Comparison of ENCODE assay signal across 8 cellular contexts in genomic region chr13:49996166-49996915, GRCh38. TPM values are rescaled to one million over a fixed set of nuclear protein-coding genes. Genes with fewer than 3 reads are reported as not detected.
DNase-seq lines count a peak whose midpoint lies in the region; ATAC-seq, FAIRE-seq and TF ChIP-seq lines count a peak whose summit lies in the region.

No MANE protein-coding gene starts in this region.

- intact Hi-C loops in HepG2 (cut with micrococcal nuclease; ENCODE audit: unreplicated experiment), result loop anchor here (10.0 kb wide), 1 partner anchor 248 kb away; no protein-coding TSS in a partner anchor

- no peaks in the 10 kb centered on the region for H3K27me3 ChIP-seq in ACC112 (ENCODE audit: insufficient read depth, low read length)
- no peaks in the 10 kb centered on the region; a peak in 1 of 5 replicates for H3K27me3 ChIP-seq in HepG2 (ENCODE audit: control insufficient read depth in 1 of 2, insufficient read depth in 2 of 2, low read length in 2 of 2)

- in situ Hi-C loops in HepG2 (cut with HindIII; ENCODE audit: extremely low pct_ligation_motif_present, low pct_unique_long_range_greater_than_20kb), result loop anchor here (25.0 kb wide), 2 partner anchors 541 to 1066 kb away; no protein-coding TSS in a partner anchor

- no peaks in the 10 kb centered on the region for H3K9me3 ChIP-seq in HepG2 (ENCODE audit: low read length)

- H3K36me3 ChIP-seq in ACC112 (ENCODE audit: insufficient read depth, low read length), result peaks cover 18% of the 10 kb centered on the region
- peaks cover 0 to 2% of the 10 kb centered on the region in 2 experiments; a peak in 1 of 5 replicates for H3K36me3 ChIP-seq in HepG2 (replicated peaks in 1 of 2; ENCODE audit: control insufficient read depth in 1 of 2, insufficient read depth in 2 of 2, low read length in 2 of 2)

- H3K79me2 ChIP-seq in ACC112 (ENCODE audit: control insufficient read depth, insufficient read depth, low read length, unreplicated experiment), result peaks cover 31% of the 10 kb centered on the region
- H3K79me2 ChIP-seq in HepG2 (ENCODE audit: insufficient read depth, low read length), result peaks cover 17% of the 10 kb centered on the region

- peak; percentile 49 for ATAC-seq in GM18520 (IDR thresholded peaks at IDR 0.05; ENCODE audit: unreplicated experiment)
- peak; percentile 41 for ATAC-seq in HG03095 (IDR thresholded peaks at IDR 0.05; ENCODE audit: unreplicated experiment)
- ATAC-seq in HepG2, result peak; percentile 75

- peaks cover 26% of the 10 kb centered on the region for H3K4me1 ChIP-seq in ACC112 (ENCODE audit: control insufficient read depth, insufficient read depth, low read length, unreplicated experiment)
- peaks cover 28% of the 10 kb centered on the region for H3K4me1 ChIP-seq in HepG2 (ENCODE audit: insufficient read depth, low read length)

- CTCF ChIA-PET in HepG2 (lab: Yijun Ruan, JAX; ENCODE audit: low intra/inter-chr PET ratio, low total read pairs), result no interaction called here

- BruUV-seq in HepG2 (replicated peaks; lab: Mats Ljungman, UMichigan), result no TSS peak

- DNase-seq in NCI-H510A (lab: John Stamatoyannopoulos, UW), result peak; percentile 90
- peak; percentile 84 for DNase-seq in activated CD4-positive, alpha-beta T cell treated with anti-CD3 and anti-CD28 coated beads, Interleukin-2, amount 50 U/mL, for 1 hour
- DNase-seq in coronary artery (ENCODE audit: low spot score), result peak; percentile 94
- peak; percentile 56 for DNase-seq in HepG2 (ENCODE audit: low spot score)
- peak; percentile 90 to 93 for DNase-seq in stimulated activated CD4-positive, alpha-beta T cell treated with anti-CD3 and anti-CD28 coated beads, Interleukin-2, amount 100 ng/mL, for 24 hours

- no peaks in the 10 kb centered on the region for H4K20me1 ChIP-seq in HepG2 (ENCODE audit: insufficient read depth, low read length)

- peak overlapping the region; percentile 75 for H3K4me2 ChIP-seq in HepG2 (ENCODE audit: low read depth, low read length)

- peak overlapping the region; percentile 87 for H2AFZ ChIP-seq in ACC112 (ENCODE audit: low read length, unreplicated experiment)
- no peak overlapping the region for H2AFZ ChIP-seq in HepG2 (ENCODE audit: low read length)

- TF ChIP-seq EP300 in HepG2 (IDR thresholded peaks at IDR 0.05; ENCODE audit: low read depth in 2 of 2, low read length in 2 of 2), result no peak
- TF ChIP-seq EP300 in HepG2 (CRISPR knock-in tag; IDR thresholded peaks at IDR 0.05; ENCODE audit: borderline replicate concordance), result peak; percentile 12; the same call in 1 of the 2 replicates

- TF ChIP-seq RAD21 in HepG2 (CRISPR knock-in tag; IDR thresholded peaks at IDR 0.05), result no peak

- no peak for FAIRE-seq in HepG2 (lab: Jason Lieb, UNC)

- H3K27ac ChIP-seq in ACC112 (ENCODE audit: low read depth, low read length) (peak overlapping the region; percentile 84), coronary artery (peak overlapping the region; percentile 96 to 100), HepG2 (ENCODE audit: extremely low read length, insufficient read depth, low read length) (peak overlapping the region; percentile 67)

- WGBS in HepG2 (ENCODE audit: low lambda C conversion rate), result 16% methylated on average over 38 of the region's 68 CpGs

- no peak for TF ChIP-seq CTCF in coronary artery (IDR thresholded peaks at IDR 0.05)
- no peak for TF ChIP-seq CTCF in HepG2 (CRISPR knock-in tag; IDR thresholded peaks at IDR 0.05)

- POLR2A ChIA-PET in HepG2 (lab: Yijun Ruan, JAX), result interaction anchor here (0.5 to 2.3 kb wide), 17 partner anchors 12 to 248 kb away, joined by 3 to 39 read pairs (median 4); partner anchors contain the start of genes KCNRG and SPRYD7

- TF ChIP-seq POLR2A in HepG2 (IDR thresholded peaks at IDR 0.05; ENCODE audit: insufficient read depth in 1 of 2, low read depth in 2 of 2, low read length in 2 of 2), result peak in 1 of 2 experiments; percentile 64; a peak in 2 of 4 replicates

- H3K4me3 ChIP-seq in ACC112 (ENCODE audit: low read depth, low read length) (peak overlapping the region; percentile 93), coronary artery (peak overlapping the region; percentile 98), HepG2 (replicated peaks in 1 of 3; ENCODE audit: insufficient read depth in 1 of 3, low read depth in 2 of 3, low read length in 3 of 3) (peak overlapping the region; percentile 72 to 98 (median 72))

- H3K9ac ChIP-seq in HepG2 (ENCODE audit: insufficient read depth, low read depth, low read length), result peak overlapping the region; percentile 75

TF ChIP-seq in HepG2, 621 proteins besides CTCF, POLR2A, EP300 and RAD21 (continues in another document):
- TF ChIP-seq HNRNPK (IDR thresholded peaks at IDR 0.05; ENCODE audit: low read depth, low read length, poor library complexity, severe bottlenecking) (peak; percentile 84), TFDP1 (CRISPR knock-in tag; IDR thresholded peaks at IDR 0.05; ENCODE audit: borderline replicate concordance) (peak; percentile 77; the same call in 1 of the 2 replicates), ARNTL (CRISPR knock-in tag; IDR thresholded peaks at IDR 0.05) (peak; percentile 18; the same call in 1 of the 2 replicates)

RNA-seq across cellular contexts. Expression of gene TRIM13, which starts 0.5 kb away (rescaled TPM):
- total RNA-seq in HepG2 (2016; rRNA removed; fragmentation: Illumina TruSeq; extraction: Trizol), result 18.8 and 22.0 TPM in 2 replicates
- total RNA-seq in HepG2 (2016; cell fraction: cytosol; rRNA removed; fragmentation: Illumina TruSeq; extraction: Trizol; ENCODE audit: low read depth), result 3.8 and 4.1 TPM in 2 replicates
- 17.5 and 19.2 TPM in 2 replicates for total RNA-seq in HepG2 (2016; cell fraction: insoluble cytoplasmic fraction; rRNA removed; fragmentation: Illumina TruSeq; extraction: Trizol)
- total RNA-seq in HepG2 (2016; cell fraction: membrane; rRNA removed; fragmentation: Illumina TruSeq; extraction: Trizol), result 9.3 and 10.2 TPM in 2 replicates
- total RNA-seq in HepG2 (2016; cell fraction: nucleus; rRNA removed; fragmentation: Illumina TruSeq; extraction: Trizol), result 27.0 and 27.5 TPM in 2 replicates
- 22.5 and 24.4 TPM in 2 replicates for polyA plus RNA-seq in HepG2 (2011; rRNA removed)
- 8.9 and 14.0 TPM in 2 replicates for polyA plus RNA-seq in HepG2 (2011; cell fraction: cytosol; rRNA removed)
- 21.8 and 30.3 TPM in 2 replicates for polyA plus RNA-seq in HepG2 (2011; cell fraction: nucleus; rRNA removed)
- 23.7 and 25.7 TPM in 2 replicates for polyA plus RNA-seq in HepG2 (2012)
- 4.4 and 5.2 TPM in 2 replicates for polyA plus RNA-seq in HepG2 (2016; cell fraction: cytosol; fragmentation: Illumina TruSeq; extraction: Trizol; ENCODE audit: low read depth)
- polyA plus RNA-seq in HepG2 (2016; cell fraction: insoluble cytoplasmic fraction; fragmentation: Illumina TruSeq; extraction: Trizol; ENCODE audit: low read depth), result 14.1 and 15.8 TPM in 2 replicates
- 9.0 and 9.8 TPM in 2 replicates for polyA plus RNA-seq in HepG2 (2016; cell fraction: membrane; fragmentation: Illumina TruSeq; extraction: Trizol; ENCODE audit: low read depth)
- polyA plus RNA-seq in HepG2 (2016; cell fraction: nucleus; fragmentation: Illumina TruSeq; extraction: Trizol; ENCODE audit: insufficient read depth, low read depth), result 60.4 and 60.6 TPM in 2 replicates
- 7.9 TPM in 2 replicates for polyA minus RNA-seq in HepG2 (2011; rRNA and poly(A)+ RNA removed; ENCODE audit: low replicate concordance)
- 8.6 and 10.7 TPM in 2 replicates for polyA minus RNA-seq in HepG2 (2011; cell fraction: cytosol; rRNA and poly(A)+ RNA removed)
- 11.3 and 14.4 TPM in 2 replicates for polyA minus RNA-seq in HepG2 (2011; cell fraction: nucleus; rRNA and poly(A)+ RNA removed)

RNA-seq across cellular contexts. Expression of gene KCNRG, which starts 18.9 kb away (rescaled TPM):
- 0.94 and 1.0 TPM in 2 replicates for total RNA-seq in HepG2 (2016; rRNA removed; fragmentation: Illumina TruSeq; extraction: Trizol)
- 0.26 TPM in 1 of 2 replicates, not detected in the other for total RNA-seq in HepG2 (2016; cell fraction: cytosol; rRNA removed; fragmentation: Illumina TruSeq; extraction: Trizol; ENCODE audit: low read depth)
- 0.69 and 1.00 TPM in 2 replicates for total RNA-seq in HepG2 (2016; cell fraction: insoluble cytoplasmic fraction; rRNA removed; fragmentation: Illumina TruSeq; extraction: Trizol)
- 0.46 and 0.62 TPM in 2 replicates for total RNA-seq in HepG2 (2016; cell fraction: membrane; rRNA removed; fragmentation: Illumina TruSeq; extraction: Trizol)
- total RNA-seq in HepG2 (2016; cell fraction: nucleus; rRNA removed; fragmentation: Illumina TruSeq; extraction: Trizol), result 0.59 and 0.60 TPM in 2 replicates
- 0.98 and 1.5 TPM in 2 replicates for polyA plus RNA-seq in HepG2 (2011; rRNA removed)
- polyA plus RNA-seq in HepG2 (2011; cell fraction: cytosol; rRNA removed), result 0.43 and 0.60 TPM in 2 replicates
- 0.50 and 0.66 TPM in 2 replicates for polyA plus RNA-seq in HepG2 (2011; cell fraction: nucleus; rRNA removed)
- polyA plus RNA-seq in HepG2 (2012), result 0.23 and 0.53 TPM in 2 replicates
- polyA plus RNA-seq in HepG2 (2016; cell fraction: cytosol; fragmentation: Illumina TruSeq; extraction: Trizol; ENCODE audit: low read depth), result 0.23 and 0.28 TPM in 2 replicates
- 0.28 and 0.70 TPM in 2 replicates for polyA plus RNA-seq in HepG2 (2016; cell fraction: insoluble cytoplasmic fraction; fragmentation: Illumina TruSeq; extraction: Trizol; ENCODE audit: low read depth)
- 0.38 and 0.57 TPM in 2 replicates for polyA plus RNA-seq in HepG2 (2016; cell fraction: membrane; fragmentation: Illumina TruSeq; extraction: Trizol; ENCODE audit: low read depth)
- 0.92 and 1.1 TPM in 2 replicates for polyA plus RNA-seq in HepG2 (2016; cell fraction: nucleus; fragmentation: Illumina TruSeq; extraction: Trizol; ENCODE audit: insufficient read depth, low read depth)
- polyA minus RNA-seq in HepG2 (2011; rRNA and poly(A)+ RNA removed; ENCODE audit: low replicate concordance), result 1.6 and 3.4 TPM in 2 replicates
- polyA minus RNA-seq in HepG2 (2011; cell fraction: cytosol; rRNA and poly(A)+ RNA removed), result 0.79 and 0.97 TPM in 2 replicates
- polyA minus RNA-seq in HepG2 (2011; cell fraction: nucleus; rRNA and poly(A)+ RNA removed), result 6.3 and 7.2 TPM in 2 replicates

Comparison
In these comparisons a context has a peak if more than half of its experiments do, and no peak if none do; other contexts are left out.
1. Peak in every context shown above with its lines: DNase-seq, ATAC-seq, H3K4me3 ChIP-seq and H3K27ac ChIP-seq.